In the genomic region with DNA sequence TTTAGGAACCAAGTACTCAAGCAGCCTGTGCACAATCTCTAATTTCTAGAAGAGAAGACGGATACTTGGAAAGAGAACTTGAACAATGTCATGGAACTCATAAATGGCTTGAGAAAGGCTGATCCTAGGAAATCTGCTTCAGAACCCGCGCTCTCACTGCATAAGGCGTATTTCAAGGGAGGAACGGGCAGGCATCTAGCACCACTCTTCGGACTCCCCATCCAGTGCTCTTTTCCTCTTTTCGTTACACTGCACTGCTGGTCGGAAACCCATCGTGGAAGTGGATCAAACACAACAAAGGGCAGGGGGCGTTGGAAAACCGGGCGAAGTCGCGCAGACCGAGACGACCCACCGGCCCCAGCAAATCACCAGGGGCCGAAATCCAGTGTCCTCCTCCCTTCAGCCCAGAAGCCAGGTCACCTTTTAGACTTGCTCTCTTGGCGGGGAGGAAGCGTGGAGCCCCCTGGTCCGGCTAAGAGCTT, we compare ENCODE assay signal across 8 cellular contexts. TPM values are rescaled to one million over a fixed set of nuclear protein-coding genes. Genes with fewer than 3 reads are reported as not detected.
DNase-seq lines count a peak whose midpoint lies in the region; ATAC-seq, FAIRE-seq and TF ChIP-seq lines count a peak whose summit lies in the region.

No MANE protein-coding gene starts in this region.

- H3K4me3 Mint-ChIP-seq in CD8-positive, alpha-beta T cell = peak overlapping the region; percentile 96
- H3K4me3 Mint-ChIP-seq in IgD-negative memory B cell = peak overlapping the region; percentile 95 to 96 (median 96)

- no peaks in the 10 kb centered on the region for H3K36me3 ChIP-seq in CD8-positive, alpha-beta T cell (ENCODE audit: insufficient read depth, low read length)
- H3K36me3 ChIP-seq in K562 (ENCODE audit: control insufficient read depth, insufficient read depth, low read length) = peaks cover 13% of the 10 kb centered on the region; the same call in 1 of the 3 replicates

- no peak for TF ChIP-seq EP300 in K562 (IDR thresholded peaks at IDR 0.05; ENCODE audit: low read length)

- H3K27me3 ChIP-seq in CD8-positive, alpha-beta T cell (ENCODE audit: insufficient read depth, low read length) = no peaks in the 10 kb centered on the region
- no peaks in the 10 kb centered on the region for H3K27me3 ChIP-seq in K562 (ENCODE audit: control insufficient read depth in 2 of 2, insufficient read depth in 2 of 2, low read length in 2 of 2)
- no peaks in the 10 kb centered on the region for H3K27me3 ChIP-seq in layer of hippocampus (ENCODE audit: control insufficient read depth, insufficient read depth, low read length)

- H4K20me1 ChIP-seq in K562 (replicated peaks; ENCODE audit: control insufficient read depth, insufficient read depth, low read length) = no peaks in the 10 kb centered on the region

- H3K9ac ChIP-seq in K562 (ENCODE audit: insufficient read depth in 1 of 2, low read depth in 2 of 2, low read length in 2 of 2) = peak overlapping the region; percentile 88 to 96

- peak overlapping the region; percentile 84 for H3K27ac ChIP-seq in CD8-positive, alpha-beta T cell (ENCODE audit: low read depth, low read length)
- H3K27ac ChIP-seq in K562 (ENCODE audit: extremely low read depth, low read depth, low read length) (peak overlapping the region; percentile 92), layer of hippocampus (ENCODE audit: low read depth, low read length) (peak overlapping the region; percentile 95), temporal lobe (ENCODE audit: low read depth, low read length) (peak overlapping the region; percentile 89)

- no peak for TF ChIP-seq RAD21 in K562 (CRISPR knock-in tag; conservative IDR thresholded peaks at IDR 0.05 in 1 of 2, IDR thresholded peaks at IDR 0.05 in 1 of 2)

- no peak for FAIRE-seq in K562 (lab: Jason Lieb, UNC)

- no peaks in the 10 kb centered on the region for H3K9me1 ChIP-seq in K562 (ENCODE audit: control insufficient read depth, insufficient read depth, low read length)

- intact Hi-C loops in CD8-positive, alpha-beta T cell (cut with DNase I, micrococcal nuclease) = loop anchor here (1.0 to 10.0 kb wide), 8 partner anchors 11 to 1542 kb away; partner anchors contain the start of genes MEX3B (in 2 of the 2), ABHD17C (in 1 of the 2), FAH (in 1 of the 2) and MESD (in 1 of the 2)
- intact Hi-C loops in K562 (cut with micrococcal nuclease) = no loop called here

- WGBS in K562 (ENCODE audit: insufficient coverage, low coverage, missing lambda C conversion rate) = 0% methylated on average over 20 of the region's 21 CpGs

- H3K79me2 ChIP-seq in K562 (ENCODE audit: control insufficient read depth, insufficient read depth, low read length) = peaks cover 43% of the 10 kb centered on the region

- peak overlapping the region; percentile 79 for H2AFZ ChIP-seq in K562 (ENCODE audit: low read depth, low read length)

- no peaks in the 10 kb centered on the region for H3K9me3 ChIP-seq in CD8-positive, alpha-beta T cell (ENCODE audit: low read length)
- no peaks in the 10 kb centered on the region for H3K9me3 ChIP-seq in K562 (replicated peaks; ENCODE audit: control insufficient read depth, insufficient read depth, low read depth, low read length)

- CTCF ChIA-PET in CD8-positive, alpha-beta T cell (lab: Charles Lee) = no interaction called here
- CTCF ChIA-PET in K562 (lab: Yijun Ruan, JAX; ENCODE audit: low intra/inter-chr PET ratio) = no interaction called here

- in situ Hi-C loops in K562 (cut with MboI) = no loop called here

- POLR2A ChIA-PET in CD8-positive, alpha-beta T cell (lab: Charles Lee) = interaction anchor here (0.5 to 2.7 kb wide), 4 partner anchors 9 to 1543 kb away, joined by 3 to 20 read pairs (median 8); no protein-coding TSS in a partner anchor
- POLR2A ChIA-PET in K562 (lab: Yijun Ruan, JAX) = interaction anchor here (0.5 to 1.5 kb wide), 3 partner anchors 15 to 1927 kb away, joined by 3 to 4 read pairs (median 4); no protein-coding TSS in a partner anchor

- peak overlapping the region; percentile 98 for H3K27ac Mint-ChIP-seq in CD8-positive, alpha-beta T cell
- H3K27ac Mint-ChIP-seq in IgD-negative memory B cell = peak overlapping the region; percentile 98 to 99 (median 98)

- no peaks in the 10 kb centered on the region for H3K27me3 Mint-ChIP-seq in CD8-positive, alpha-beta T cell (ENCODE audit: low read depth)
- H3K27me3 Mint-ChIP-seq in IgD-negative memory B cell = no peaks in the 10 kb centered on the region

- ATAC-seq in CD8-positive, alpha-beta T cell = no peak
- ATAC-seq in K562 = peak; percentile 5

- H3K4me1 ChIP-seq in CD8-positive, alpha-beta T cell (ENCODE audit: insufficient read depth, low read length) = peaks cover 42% of the 10 kb centered on the region
- H3K4me1 ChIP-seq in K562 (replicated peaks in 1 of 2; ENCODE audit: control insufficient read depth in 2 of 2, insufficient read depth in 2 of 2, low read length in 2 of 2) = peaks cover 12 to 31% of the 10 kb centered on the region in 2 experiments

- H3K36me3 Mint-ChIP-seq in CD8-positive, alpha-beta T cell = peaks cover 22% of the 10 kb centered on the region
- peaks cover 3% of the 10 kb centered on the region for H3K36me3 Mint-ChIP-seq in IgD-negative memory B cell

- H3K4me1 Mint-ChIP-seq in CD8-positive, alpha-beta T cell (ENCODE audit: low read depth) = peaks cover 44% of the 10 kb centered on the region
- peaks cover 26 to 39% (median 31%) of the 10 kb centered on the region in 3 donors for H3K4me1 Mint-ChIP-seq in IgD-negative memory B cell

- peak overlapping the region; percentile 74 for H3K4me3 ChIP-seq in CD8-positive, alpha-beta T cell (ENCODE audit: low read depth, low read length)
- H3K4me3 ChIP-seq in K562 = peak overlapping the region; percentile 90

- TSS peak; percentile 88 for BruUV-seq in K562 (replicated peaks; lab: Mats Ljungman, UMichigan)

- TF ChIP-seq CTCF in CD8-positive, alpha-beta T cell (IDR thresholded peaks at IDR 0.05) = no peak
- no peak for TF ChIP-seq CTCF in K562 (IDR thresholded peaks at IDR 0.05 in 2 of 3, conservative IDR thresholded peaks at IDR 0.05 in 1 of 3; ENCODE audit: insufficient read depth in 2 of 3, low read depth in 1 of 3, low read length in 3 of 3)

- H3K4me2 ChIP-seq in K562 (ENCODE audit: insufficient read depth, low read length) = peak overlapping the region; percentile 86

- H3K9me3 Mint-ChIP-seq in CD8-positive, alpha-beta T cell = no peaks in the 10 kb centered on the region
- H3K9me3 Mint-ChIP-seq in IgD-negative memory B cell = peaks cover 0 to 2% (median 2%) of the 10 kb centered on the region in 3 donors

- DNase-seq in CD8-positive, alpha-beta T cell = peak in 2 of 7 experiments; percentile 7 to 20
- peak in 1 of 4 experiments; percentile 41 for DNase-seq in K562 (ENCODE audit: extremely low read depth in 1 of 4, low spot score in 3 of 4)
- DNase-seq in UCSD-AML1 (lab: John Stamatoyannopoulos, UW; ENCODE audit: unreplicated experiment) = no peak
- no peak for DNase-seq in COLO829 (ENCODE audit: low spot score)
- DNase-seq in DMS153 (lab: John Stamatoyannopoulos, UW) = no peak

- no peak for TF ChIP-seq POLR2A in K562 (conservative IDR thresholded peaks at IDR 0.05)

TF ChIP-seq in K562, 482 proteins besides CTCF, POLR2A, EP300 and RAD21 (continues in another document):
- TF ChIP-seq FOXP1 (CRISPR knock-in tag; IDR thresholded peaks at IDR 0.05) = peak; percentile 75; the same call in 1 of the 2 replicates
- TF ChIP-seq MTA3 (IDR thresholded peaks at IDR 0.05; ENCODE audit: borderline replicate concordance) = 0 out of 2 replicates have a peak, but pooled peaks have one; percentile 12
- peak; percentile 53; the same call in 1 of the 2 replicates for TF ChIP-seq NFRKB (IDR thresholded peaks at IDR 0.05; ENCODE audit: low read depth)

RNA-seq across cellular contexts. Expression of gene TLNRD1, which starts 0.5 kb away (rescaled TPM):
- total RNA-seq in CD8-positive, alpha-beta T cell = 10 to 100 TPM; 15.3 to 15.6 TPM
- polyA plus RNA-seq in IgD-negative memory B cell (4.6 TPM), K562 (2011; rRNA removed) (4.5 and 9.5 TPM in 2 replicates), K562 (2014; fragmentation: Illumina TruSeq; extraction: Trizol) (4.2 and 4.7 TPM in 2 replicates), K562 (2014; fragmentation: Nextera tagmentation; extraction: Ambion mirVana) (1 to 10 TPM; 1.1 to 1.9 TPM), K562 (2014; rRNA removed) (16.2 and 21.5 TPM in 2 replicates)
- total RNA-seq in K562 (2011; cell fraction: chromatin; rRNA removed; ENCODE audit: low replicate concordance) = 7.4 and 16.8 TPM in 2 replicates
- 17.1 and 29.2 TPM in 2 replicates for total RNA-seq in K562 (2011; cell fraction: nucleolus; rRNA removed)
- total RNA-seq in K562 (2011; cell fraction: nucleoplasm; rRNA removed) = 11.0 and 14.4 TPM in 2 replicates
- total RNA-seq in K562 (2014; rRNA removed) (23.4 and 25.4 TPM in 2 replicates), K562 (2014; rRNA removed; fragmentation: Illumina TruSeq; extraction: Trizol) (4.3 and 4.8 TPM in 2 replicates), K562 (2015; rRNA removed; fragmentation: Illumina TruSeq; extraction: Trizol) (5.5 and 5.7 TPM in 2 replicates), K562 (2021) (26.7 and 33.1 TPM in 2 replicates), temporal lobe (6.9 TPM)
- 4.6 and 46.8 TPM in 2 replicates for polyA plus RNA-seq in K562 (2011; cell fraction: cytosol; rRNA removed)
- 3.1 and 13.4 TPM in 2 replicates for polyA plus RNA-seq in K562 (2011; cell fraction: nucleus; rRNA removed)
- 11.4 and 15.1 TPM in 2 replicates for polyA plus RNA-seq in K562 (2012)
- 1.9 and 7.4 TPM in 2 replicates for polyA minus RNA-seq in K562 (2011; rRNA and poly(A)+ RNA removed)
- 10.8 and 23.4 TPM in 2 replicates for polyA minus RNA-seq in K562 (2011; cell fraction: cytosol; rRNA and poly(A)+ RNA removed)
- polyA minus RNA-seq in K562 (2011; cell fraction: nucleus; rRNA and poly(A)+ RNA removed) = 8.1 and 17.0 TPM in 2 replicates

RNA-seq across cellular contexts. Expression of gene MESD, which starts 10.6 kb away (rescaled TPM):
- 1 to 10 TPM; 6.4 to 8.1 TPM for total RNA-seq in CD8-positive, alpha-beta T cell
- polyA plus RNA-seq in IgD-negative memory B cell (21.9 TPM), K562 (2011; rRNA removed) (11.5 and 20.0 TPM in 2 replicates), K562 (2014; fragmentation: Illumina TruSeq; extraction: Trizol) (27.0 and 29.7 TPM in 2 replicates), K562 (2014; fragmentation: Nextera tagmentation; extraction: Ambion mirVana) (10 to 100 TPM; 11.3 to 17.0 TPM), K562 (2014; rRNA removed) (18.9 and 20.7 TPM in 2 replicates)
- total RNA-seq in K562 (2011; cell fraction: chromatin; rRNA removed; ENCODE audit: low replicate concordance) = 28.7 and 34.6 TPM in 2 replicates
- total RNA-seq in K562 (2011; cell fraction: nucleolus; rRNA removed) = 24.3 and 27.2 TPM in 2 replicates
- total RNA-seq in K562 (2011; cell fraction: nucleoplasm; rRNA removed) = 38.3 and 58.0 TPM in 2 replicates
- total RNA-seq in K562 (2014; rRNA removed) (22.8 and 26.5 TPM in 2 replicates), K562 (2014; rRNA removed; fragmentation: Illumina TruSeq; extraction: Trizol) (28.2 and 31.4 TPM in 2 replicates), K562 (2015; rRNA removed; fragmentation: Illumina TruSeq; extraction: Trizol) (38.2 and 39.7 TPM in 2 replicates), K562 (2021) (23.9 and 24.1 TPM in 2 replicates), temporal lobe (10.3 TPM)
- polyA plus RNA-seq in K562 (2011; cell fraction: cytosol; rRNA removed) = 9.6 TPM in 2 replicates
- 11.6 and 12.9 TPM in 2 replicates for polyA plus RNA-seq in K562 (2011; cell fraction: nucleus; rRNA removed)
- 22.1 and 28.2 TPM in 2 replicates for polyA plus RNA-seq in K562 (2012)
- 15.6 and 22.3 TPM in 2 replicates for polyA minus RNA-seq in K562 (2011; rRNA and poly(A)+ RNA removed)
- 12.6 and 14.6 TPM in 2 replicates for polyA minus RNA-seq in K562 (2011; cell fraction: cytosol; rRNA and poly(A)+ RNA removed)
- 10.2 and 15.2 TPM in 2 replicates for polyA minus RNA-seq in K562 (2011; cell fraction: nucleus; rRNA and poly(A)+ RNA removed)
